Comparison of ENCODE assay signal across 9 cellular contexts in the genomic region with DNA sequence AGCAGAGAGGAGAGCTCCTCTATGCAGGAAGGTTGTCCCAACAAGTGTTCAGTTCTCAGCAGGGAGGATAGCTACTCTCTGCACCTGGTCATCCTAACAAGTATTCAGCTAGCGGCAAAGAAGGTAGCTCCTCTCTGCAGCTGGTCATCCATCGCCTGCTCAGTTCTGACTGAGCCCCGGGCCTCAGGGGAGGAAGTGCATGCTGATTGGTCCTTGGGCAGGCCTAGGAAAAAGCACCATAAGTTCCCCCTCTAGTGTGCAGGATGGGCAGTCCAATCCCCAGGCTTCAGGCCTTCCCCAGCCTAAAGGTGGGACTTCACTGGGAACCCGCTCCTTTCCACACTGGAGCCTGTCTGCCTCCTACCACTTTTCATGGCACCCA. TPM values are rescaled to one million over a fixed set of nuclear protein-coding genes. Genes with fewer than 3 reads are reported as not detected.
DNase-seq lines count a peak whose midpoint lies in the region; ATAC-seq, FAIRE-seq and TF ChIP-seq lines count a peak whose summit lies in the region.
"Had no signal": no experiment of that assay in that cellular context is flagged by ENCODE, and none has a peak within 500 bp of the region (broad histone marks: within the 10 kb centered on the region; RNA-seq: fewer than 3 reads in every experiment).

No MANE protein-coding gene starts in this region.

- ATAC-seq in HG03045 (IDR thresholded peaks at IDR 0.05; ENCODE audit: unreplicated experiment) (peak; percentile 17), HG03469 (IDR thresholded peaks at IDR 0.05; ENCODE audit: unreplicated experiment) (no peak)

- TF ChIP-seq POLR2A in GM12892 (IDR thresholded peaks at IDR 0.05; ENCODE audit: low read depth, low read length) = peak; percentile 42; the same call in 1 of the 2 replicates

- intact Hi-C loops in head of caudate nucleus (cut with DNase I) = no loop called here

- FAIRE-seq in GM12892 (lab: Jason Lieb, UNC) (peak; percentile 60), GM19239 (lab: Jason Lieb, UNC) (peak; percentile 66)

- no peak for DNase-seq in GM12892 (ENCODE audit: insufficient read length)
- no peak for DNase-seq in GM19239 (ENCODE audit: insufficient read length, low spot score)
- peak; percentile 87 for DNase-seq in islet precursor cell
- no peak for DNase-seq in head of caudate nucleus
- no peak for DNase-seq in NCI-H1105 (lab: John Stamatoyannopoulos, UW)
- DNase-seq: adrenal gland, KBM-7 had no signal

RNA-seq across cellular contexts. Expression of a gene that starts 4.4 kb away (rescaled TPM):
- polyA plus RNA-seq in GM12892 (2012; ENCODE audit: missing spikeins) = 61.2 TPM
